In the genomic region with DNA sequence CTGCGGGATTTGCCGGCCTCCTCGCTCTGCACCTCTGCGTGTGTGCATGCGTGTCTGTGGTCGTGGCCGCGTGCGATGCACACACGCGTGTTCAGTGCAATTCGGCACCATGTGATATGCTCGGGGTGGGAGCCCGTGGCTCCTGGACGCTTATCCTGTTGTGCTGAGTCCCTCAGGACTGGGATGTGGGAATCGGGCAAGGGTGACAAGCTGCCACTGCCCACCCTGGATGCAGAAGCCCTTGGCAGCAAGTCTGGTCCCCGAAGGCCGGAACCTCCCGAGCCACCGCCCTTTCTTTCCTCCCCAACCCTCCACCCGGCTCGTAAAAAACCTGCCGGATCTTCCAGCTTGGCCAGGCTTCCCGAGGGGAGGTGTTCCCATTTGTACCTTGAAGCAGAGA, we compare ENCODE assay signal across 20 cellular contexts.
DNase-seq lines count a peak whose midpoint lies in the region; ATAC-seq, FAIRE-seq and TF ChIP-seq lines count a peak whose summit lies in the region.
"Had no signal": no experiment of that assay in that cellular context is flagged by ENCODE, and none has a peak within 500 bp of the region (broad histone marks: within the 10 kb centered on the region; RNA-seq: fewer than 3 reads in every experiment).

No MANE protein-coding gene starts in this region.

- H3K36me3 ChIP-seq in H7 (replicated peaks; ENCODE audit: control insufficient read depth, insufficient read depth, low read length) (peaks cover 8% of the 10 kb centered on the region), PC-3 (ENCODE audit: low read depth, low read length) (no peaks in the 10 kb centered on the region), kidney (ENCODE audit: control insufficient read depth in 1 of 2, insufficient read depth in 2 of 2, low read length in 2 of 2) (no peaks in the 10 kb centered on the region)

- H3K9me2 ChIP-seq in PC-3 (replicated peaks; ENCODE audit: low read length), result no peaks in the 10 kb centered on the region

- CTCF ChIA-PET in PC-3 (lab: Charles Lee), result no interaction called here

- TF ChIP-seq CTCF in PC-3 (conservative IDR thresholded peaks at IDR 0.05; ENCODE audit: low read depth, low read length), result no peak
- no peak for TF ChIP-seq CTCF in kidney (IDR thresholded peaks at IDR 0.05; ENCODE audit: borderline replicate concordance, extremely low read depth, insufficient read depth)

- no TSS peak for BruUV-seq in PC-3 (replicated peaks; lab: Mats Ljungman, UMichigan)

- H3K4me2 ChIP-seq in PC-3 (ENCODE audit: low read length), result peak overlapping the region; percentile 61
- H3K4me2 ChIP-seq: KMS-11 had no signal

- DNase-seq in H7 (peak; percentile 38), PC-3 (peak; percentile 28), kidney (peak; percentile 26), sciatic nerve (ENCODE audit: low spot score) (peak; percentile 37), COLO668 (lab: John Stamatoyannopoulos, UW; ENCODE audit: unreplicated experiment) (no peak), SW 1271 (lab: John Stamatoyannopoulos, UW) (no peak)
- DNase-seq: GOT3, IMR-90, NCI-H1092 treated with DMSO at 0.1 percent for 48 hours, NCI-H1436 treated with DMSO at 0.1 percent for 48 hours, NCI-H1930, NCI-H226, NCI-H510A treated with DMSO at 0.1 percent for 48 hours, NCI-H748 treated with DMSO at 0.1 percent for 48 hours, SIG-M5 had no signal

- ATAC-seq in PC-3 (peak; percentile 34), sciatic nerve (no peak), GM21423 (IDR thresholded peaks at IDR 0.05; ENCODE audit: unreplicated experiment) (no peak)
- ATAC-seq: HCT116 had no signal

- H3K9me3 ChIP-seq in PC-3 (ENCODE audit: low read length), result no peaks in the 10 kb centered on the region
- peaks cover 0 to 4% of the 10 kb centered on the region in 2 donors for H3K9me3 ChIP-seq in kidney (ENCODE audit: control insufficient read depth in 1 of 2, low read length in 2 of 2)
- H3K9me3 ChIP-seq: Caco-2 had no signal

- H2AFZ ChIP-seq in PC-3 (ENCODE audit: low read length), result peak overlapping the region; percentile 19; the same call in 1 of the 2 replicates

- H3K9ac ChIP-seq in PC-3 (ENCODE audit: low read length) (no peak overlapping the region), kidney (ENCODE audit: low read length in 2 of 2) (no peak overlapping the region)
- H3K9ac ChIP-seq: KMS-11 had no signal

- intact Hi-C loops in PC-3 (cut with micrococcal nuclease) (no loop called here), kidney (cut with DNase I) (no loop called here), sciatic nerve (cut with DNase I) (no loop called here)

- H3K79me2 ChIP-seq in PC-3 (ENCODE audit: low read length), result no peaks in the 10 kb centered on the region

- H3K4me3 ChIP-seq in H7 (ENCODE audit: insufficient read depth, low read depth, low read length) (no peak overlapping the region), PC-3 (ENCODE audit: low read length) (peak overlapping the region; percentile 18; the same call in 1 of the 2 replicates), kidney (ENCODE audit: low read length in 2 of 2) (no peak overlapping the region)

- POLR2A ChIA-PET in PC-3 (lab: Charles Lee; ENCODE audit: unreplicated experiment), result no interaction called here

- peaks cover 18% of the 10 kb centered on the region; the same call in 1 of the 2 replicates for H3K4me1 ChIP-seq in PC-3 (ENCODE audit: insufficient read depth, low read length)
- H3K4me1 ChIP-seq in kidney (ENCODE audit: control insufficient read depth in 1 of 2, insufficient read depth in 1 of 2, low read depth in 1 of 2, low read length in 2 of 2), result no peaks in the 10 kb centered on the region
- H3K4me1 ChIP-seq: Caco-2 had no signal

- no peaks in the 10 kb centered on the region for H3F3A ChIP-seq in PC-3 (ENCODE audit: low read length, unreplicated experiment)

- FAIRE-seq in kidney (lab: Jason Lieb, UNC), result no peak
- FAIRE-seq: GM12891 had no signal

- no peaks in the 10 kb centered on the region for H3K27me3 ChIP-seq in H7 (ENCODE audit: control insufficient read depth, insufficient read depth, low read length)
- H3K27me3 ChIP-seq in PC-3 (ENCODE audit: low read length), result peaks cover 15% of the 10 kb centered on the region

- no peaks in the 10 kb centered on the region for H4K20me1 ChIP-seq in PC-3 (ENCODE audit: low read length)

- H3K27ac ChIP-seq in PC-3 (ENCODE audit: low read length) (no peak overlapping the region), kidney (ENCODE audit: low read depth in 2 of 2, low read length in 2 of 2) (no peak overlapping the region)
- H3K27ac ChIP-seq: KMS-11 had no signal

Comparison
In these comparisons a context has a peak if more than half of its experiments do, and no peak if none do; other contexts are left out.
1. DNase-seq: peak in H7 (single experiment), PC-3 (single experiment), kidney (single experiment) and sciatic nerve (single experiment); none in COLO668 (single experiment) and SW 1271 (0 of 2).